8 cellular contexts compared by ENCODE assay signal in the genomic region with DNA sequence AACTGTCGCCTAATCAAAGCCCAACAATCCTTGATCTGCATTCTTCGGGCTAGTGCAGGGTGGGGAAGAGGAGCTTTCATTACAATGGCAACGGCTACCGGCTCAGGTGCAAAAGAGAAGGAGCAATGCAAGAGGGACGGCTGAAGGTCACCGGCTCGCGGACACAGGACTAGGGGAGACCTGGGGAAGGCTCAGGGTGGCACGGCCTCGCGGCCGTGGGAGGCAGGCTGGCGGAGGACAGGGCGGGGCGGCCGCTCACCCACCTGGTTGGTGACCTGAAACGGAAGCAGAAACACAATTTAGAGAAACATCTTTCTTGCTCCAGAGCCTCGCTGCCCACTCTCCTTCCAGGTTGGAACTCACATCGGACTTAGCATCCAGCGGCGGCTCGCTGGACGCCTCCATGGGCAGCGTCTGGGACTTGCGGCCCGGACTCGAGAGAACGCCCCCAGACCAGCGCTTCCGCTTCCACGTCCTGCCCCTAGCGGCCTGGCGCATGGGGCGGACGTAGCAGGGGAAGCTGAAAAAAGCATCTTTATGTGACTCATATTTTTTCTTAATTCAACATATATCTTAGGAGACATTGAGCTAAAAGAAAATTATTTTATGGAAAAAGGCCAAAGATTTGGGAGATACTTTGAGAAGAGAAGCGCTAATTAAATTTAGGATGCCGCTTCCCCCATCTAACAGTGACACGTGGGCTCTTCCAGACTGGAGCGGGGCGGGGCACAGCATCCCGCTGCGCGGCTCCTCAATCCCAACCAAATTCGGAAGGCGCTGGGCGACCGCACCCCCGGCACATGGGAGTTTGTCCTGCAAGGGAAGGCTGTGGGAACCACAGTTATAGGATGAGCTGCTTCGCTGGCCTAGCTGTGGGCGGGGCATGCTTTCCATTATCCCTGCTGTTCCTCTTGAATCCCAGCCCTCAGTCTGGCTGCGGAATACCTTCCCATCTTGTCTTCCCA. TPM values are rescaled to one million over a fixed set of nuclear protein-coding genes. Genes with fewer than 3 reads are reported as not detected.
DNase-seq lines count a peak whose midpoint lies in the region; ATAC-seq and TF ChIP-seq lines count a peak whose summit lies in the region.

TSS of gene COMMD6 (minus strand) at position 441 of the 965 bp plus-strand sequence. CDS start at position 405, 36 bp downstream.

- peak within 1 kb of the TSS; percentile 72 for H3K27ac ChIP-seq in GM23338 (ENCODE audit: low read depth)
- peak within 1 kb of the TSS; percentile 8 for H3K27ac ChIP-seq in RWPE2 (ENCODE audit: poor library complexity, severe bottlenecking)

- H3K9me3 ChIP-seq in ES-I3 (ENCODE audit: control insufficient read depth, insufficient read depth, low read length) (no peaks in the 10 kb centered on the region; the same call in none of the 2 replicates), RWPE2 (ENCODE audit: severe bottlenecking) (no peaks in the 10 kb centered on the region)

- peak within 1 kb of the TSS; percentile 97 for H3K9ac ChIP-seq in ES-I3 (ENCODE audit: low read depth, low read length)

- H3K4me3 ChIP-seq in GM23338 (peak within 1 kb of the TSS; percentile 70), RWPE2 (ENCODE audit: severe bottlenecking) (peak within 1 kb of the TSS; percentile 53), fibroblast of the aortic adventitia (ENCODE audit: low read depth, low read length) (peak within 1 kb of the TSS; percentile 93)

- peaks cover 7% of the 10 kb centered on the region; the same call in 1 of the 2 replicates for H3K36me3 ChIP-seq in ES-I3 (ENCODE audit: insufficient read depth, low read length)
- H3K36me3 ChIP-seq in GM23338 (ENCODE audit: insufficient read depth) = no peaks in the 10 kb centered on the region
- H3K36me3 ChIP-seq in RWPE2 (ENCODE audit: low read depth) = peaks cover 25% of the 10 kb centered on the region

- no peaks in the 10 kb centered on the region for H3K9me2 ChIP-seq in GM23338 (ENCODE audit: insufficient read depth)

- peaks cover 28% of the 10 kb centered on the region for H3K79me2 ChIP-seq in GM23338 (replicated peaks; ENCODE audit: insufficient read depth)

- H3K9me3 Mint-ChIP-seq in GM23338 = peaks cover 9% of the 10 kb centered on the region
- H3K9me3 Mint-ChIP-seq in nephron = no peaks in the 10 kb centered on the region
- H3K9me3 Mint-ChIP-seq in stimulated activated naive CD8-positive, alpha-beta T cell treated with anti-CD3 and anti-CD28 coated beads, Interleukin-15, amount 100 ng/mL, for 72 hours = no peaks in the 10 kb centered on the region

- no peaks in the 10 kb centered on the region for H3F3A ChIP-seq in GM23338 (replicated peaks; ENCODE audit: low read depth)

- H3K36me3 Mint-ChIP-seq in GM23338 (ENCODE audit: low read depth) (peaks cover 25% of the 10 kb centered on the region), nephron (ENCODE audit: low read depth) (peaks cover 21% of the 10 kb centered on the region)

- H2AFZ ChIP-seq in GM23338 = no peak within 1 kb of the TSS

- H3K27me3 Mint-ChIP-seq in GM23338 (ENCODE audit: insufficient read depth, low read depth, poor library complexity) = peaks cover 2% of the 10 kb centered on the region
- no peaks in the 10 kb centered on the region for H3K27me3 Mint-ChIP-seq in nephron (ENCODE audit: low read depth)
- no peaks in the 10 kb centered on the region for H3K27me3 Mint-ChIP-seq in stimulated activated naive CD8-positive, alpha-beta T cell treated with anti-CD3 and anti-CD28 coated beads, Interleukin-15, amount 100 ng/mL, for 72 hours

- H3K27ac Mint-ChIP-seq in GM23338 (peak within 1 kb of the TSS; percentile 98), nephron (peak within 1 kb of the TSS; percentile 97 to 99 (median 98))
- peak within 1 kb of the TSS; percentile 95 to 98 for H3K27ac Mint-ChIP-seq in stimulated activated naive CD8-positive, alpha-beta T cell treated with anti-CD3 and anti-CD28 coated beads, Interleukin-15, amount 100 ng/mL, for 72 hours

- DNase-seq in GM23338 (ENCODE audit: low spot score) (peak; percentile 97), Kasumi-1 (lab: John Stamatoyannopoulos, UW) (peak; percentile 84), RWPE2 (ENCODE audit: low spot score) (peak; percentile 79), fibroblast of the aortic adventitia (ENCODE audit: low read depth) (peak; percentile 84)
- peak; percentile 91 for DNase-seq in activated effector memory CD4-positive, alpha-beta T cell treated with anti-CD3 and anti-CD28 coated beads, Interleukin-2, amount 50 U/mL, for 16 hours
- DNase-seq in stimulated activated naive CD8-positive, alpha-beta T cell treated with anti-CD3 and anti-CD28 coated beads, Interleukin-15, amount 100 ng/mL, for 72 hours = peak; percentile 66 to 68

- peaks cover 18% of the 10 kb centered on the region for H3K4me1 Mint-ChIP-seq in GM23338
- H3K4me1 Mint-ChIP-seq in nephron = peaks cover 23% of the 10 kb centered on the region
- H3K4me1 Mint-ChIP-seq in stimulated activated naive CD8-positive, alpha-beta T cell treated with anti-CD3 and anti-CD28 coated beads, Interleukin-15, amount 100 ng/mL, for 72 hours = peaks cover 35% of the 10 kb centered on the region

- ATAC-seq in GM23338 (peak; percentile 97), RWPE2 (ENCODE audit: low read depth) (peak; percentile 93)
- ATAC-seq in stimulated activated naive CD8-positive, alpha-beta T cell treated with anti-CD3 and anti-CD28 coated beads, Interleukin-15, amount 100 ng/mL, for 72 hours = peak; percentile 94

- H3K27me3 ChIP-seq in GM23338 (ENCODE audit: insufficient read depth) (no peaks in the 10 kb centered on the region), RWPE2 (ENCODE audit: insufficient read depth, poor library complexity, severe bottlenecking) (no peaks in the 10 kb centered on the region)

- H3K4me3 Mint-ChIP-seq in GM23338 (peak within 1 kb of the TSS; percentile 99), nephron (peak within 1 kb of the TSS; percentile 97 to 100 (median 98))
- peak within 1 kb of the TSS; percentile 92 to 99 for H3K4me3 Mint-ChIP-seq in stimulated activated naive CD8-positive, alpha-beta T cell treated with anti-CD3 and anti-CD28 coated beads, Interleukin-15, amount 100 ng/mL, for 72 hours

- H3K4me2 ChIP-seq in GM23338 = peak within 1 kb of the TSS; percentile 85

- peaks cover 17% of the 10 kb centered on the region; the same call in 1 of the 2 replicates for H4K20me1 ChIP-seq in GM23338 (replicated peaks; ENCODE audit: insufficient read depth)

- TF ChIP-seq CTCF in GM23338 (conservative IDR thresholded peaks at IDR 0.05; ENCODE audit: low read depth in 2 of 2) (no peak), RWPE2 (IDR thresholded peaks at IDR 0.05; ENCODE audit: poor library complexity, severe bottlenecking) (no peak), fibroblast of the aortic adventitia (IDR thresholded peaks at IDR 0.05; ENCODE audit: insufficient read depth, low read length) (peak; percentile 29), nephron (IDR thresholded peaks at IDR 0.05; ENCODE audit: unreplicated experiment in 3 of 3) (peak in 2 of 3 experiments; percentile 17 to 29)

- H3K4me1 ChIP-seq in ES-I3 (ENCODE audit: insufficient read depth, low read length) = no peaks in the 10 kb centered on the region
- peaks cover 10% of the 10 kb centered on the region; the same call in 1 of the 2 replicates for H3K4me1 ChIP-seq in GM23338 (ENCODE audit: insufficient read depth)
- H3K4me1 ChIP-seq in RWPE2 (ENCODE audit: insufficient read depth, poor library complexity, severe bottlenecking) = peaks cover 5% of the 10 kb centered on the region

TF ChIP-seq in GM23338, 12 proteins besides CTCF, POLR2A, EP300 and RAD21 (continues in another document):
- TF ChIP-seq CREB1 (CRISPR knock-in tag; IDR thresholded peaks at IDR 0.05; ENCODE audit: low read depth) = 0 out of 2 replicates have a peak, but pooled peaks have one; percentile 15
- TF ChIP-seq ZNF114 (CRISPR knock-in tag; IDR thresholded peaks at IDR 0.05) = no peak
- no peak for TF ChIP-seq NANOG (IDR thresholded peaks at IDR 0.05; ENCODE audit: borderline replicate concordance)
- TF ChIP-seq, protein P1, sequence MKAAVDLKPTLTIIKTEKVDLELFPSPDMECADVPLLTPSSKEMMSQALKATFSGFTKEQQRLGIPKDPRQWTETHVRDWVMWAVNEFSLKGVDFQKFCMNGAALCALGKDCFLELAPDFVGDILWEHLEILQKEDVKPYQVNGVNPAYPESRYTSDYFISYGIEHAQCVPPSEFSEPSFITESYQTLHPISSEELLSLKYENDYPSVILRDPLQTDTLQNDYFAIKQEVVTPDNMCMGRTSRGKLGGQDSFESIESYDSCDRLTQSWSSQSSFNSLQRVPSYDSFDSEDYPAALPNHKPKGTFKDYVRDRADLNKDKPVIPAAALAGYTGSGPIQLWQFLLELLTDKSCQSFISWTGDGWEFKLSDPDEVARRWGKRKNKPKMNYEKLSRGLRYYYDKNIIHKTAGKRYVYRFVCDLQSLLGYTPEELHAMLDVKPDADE (IDR thresholded peaks at IDR 0.05) = peak; percentile 54; the same call in 1 of the 2 replicates
- TF ChIP-seq ZNF331 (CRISPR knock-in tag; IDR thresholded peaks at IDR 0.05; ENCODE audit: low read depth) = no peak
- peak; percentile 92 for TF ChIP-seq POLR2AphosphoS5 (IDR thresholded peaks at IDR 0.05; ENCODE audit: low read depth)
- no peak for TF ChIP-seq REST (IDR thresholded peaks at IDR 0.05; ENCODE audit: unreplicated experiment)

RNA-seq across cellular contexts. Expression of gene COMMD6, which starts in this region (rescaled TPM):
- total RNA-seq in GM23338 (2014; rRNA removed; shearing (Covaris generic)) = 34.9 and 62.8 TPM in 2 replicates
- 339 and 378 TPM in 2 replicates for polyA plus RNA-seq in GM23338 (2016; fragmentation: Nextera tagmentation; extraction: Ambion mirVana)
- total RNA-seq in fibroblast of the aortic adventitia (ENCODE audit: low replicate concordance) = 59.2 and 126 TPM in 2 replicates

Comparison
In these comparisons a context has a peak if more than half of its experiments do, and no peak if none do; other contexts are left out.
1. Peak in every context shown above with its lines: DNase-seq, ATAC-seq, H3K4me3 ChIP-seq and H3K27ac ChIP-seq.
2. CTCF ChIP-seq: peak in fibroblast of the aortic adventitia (single experiment) and nephron (2 of 3); none in GM23338 (0 of 2) and RWPE2 (single experiment).